Comparison of ENCODE assay signal across 1 cellular context in the genomic region with DNA sequence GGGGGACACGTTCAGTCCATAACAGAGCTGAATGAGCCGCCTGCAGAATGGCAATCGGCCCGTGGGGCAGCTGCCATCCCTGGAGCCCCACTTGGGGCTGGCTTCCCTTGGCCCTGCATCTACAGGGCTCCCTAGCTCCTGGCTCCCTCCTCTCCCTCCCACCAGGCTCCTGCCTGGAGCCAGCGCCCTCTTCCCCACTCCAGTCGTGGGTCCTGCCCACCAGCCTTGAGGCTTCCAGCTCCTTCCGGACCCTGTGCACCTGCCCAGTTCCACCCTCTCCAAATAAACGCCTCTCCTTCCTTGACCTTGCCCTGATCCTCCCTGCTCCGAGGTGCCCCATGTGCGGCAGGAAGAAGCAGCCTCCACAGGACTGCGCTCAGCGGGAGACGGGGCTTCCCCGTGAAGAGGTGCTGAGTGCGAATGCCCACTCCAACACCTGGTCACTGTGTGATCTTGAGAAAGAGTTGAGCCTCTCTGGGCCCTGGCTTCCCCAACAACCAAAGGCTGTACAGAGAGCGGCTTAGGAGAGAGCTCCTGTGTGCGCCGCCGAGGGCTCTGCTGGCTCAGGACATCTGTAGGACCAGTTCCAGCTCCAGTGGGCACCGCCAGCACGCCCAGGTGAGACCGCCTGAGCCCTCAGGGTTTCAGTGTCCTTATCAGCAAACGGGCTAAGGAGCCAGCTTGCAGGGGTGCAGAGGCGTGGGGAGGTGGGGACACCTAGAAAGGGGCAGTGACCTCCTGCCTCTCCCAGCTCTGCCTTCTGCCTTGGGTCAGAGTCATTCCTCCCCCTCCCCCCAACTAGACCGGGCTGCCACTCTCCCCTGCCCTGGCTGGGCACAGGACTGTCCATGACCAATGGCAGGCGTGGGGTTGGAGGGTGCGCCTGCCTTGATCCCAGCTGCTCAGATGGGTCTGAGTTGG.
TF ChIP-seq lines count a peak whose summit lies in the region.

No MANE protein-coding gene starts in this region.

TF ChIP-seq in HepG2, 621 proteins besides CTCF, POLR2A, EP300 and RAD21:
- peak; percentile 52; the same call in 1 of the 2 replicates for TF ChIP-seq ZNF121 (CRISPR knock-in tag; IDR thresholded peaks at IDR 0.05)
- TF ChIP-seq ZBTB38 (CRISPR knock-in tag; IDR thresholded peaks at IDR 0.05), result peak; percentile 96
- no peak for TF ChIP-seq ZNF841 (CRISPR knock-in tag; IDR thresholded peaks at IDR 0.05; ENCODE audit: borderline replicate concordance)
- TF ChIP-seq ELF3 (CRISPR knock-in tag; IDR thresholded peaks at IDR 0.05), result 0 out of 2 replicates have a peak, but pooled peaks have one; percentile 15
- peak; percentile 44; the same call in 1 of the 2 replicates for TF ChIP-seq RBFOX2 (IDR thresholded peaks at IDR 0.05; ENCODE audit: low read depth, low read length)
- TF ChIP-seq SRY (CRISPR knock-in tag; IDR thresholded peaks at IDR 0.05), result peak; percentile 63; the same call in 1 of the 2 replicates
- TF ChIP-seq, protein P1, sequence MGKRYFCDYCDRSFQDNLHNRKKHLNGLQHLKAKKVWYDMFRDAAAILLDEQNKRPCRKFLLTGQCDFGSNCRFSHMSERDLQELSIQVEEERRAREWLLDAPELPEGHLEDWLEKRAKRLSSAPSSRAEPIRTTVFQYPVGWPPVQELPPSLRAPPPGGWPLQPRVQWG (CRISPR knock-in tag; IDR thresholded peaks at IDR 0.05; ENCODE audit: borderline replicate concordance, low read depth), result no peak
- TF ChIP-seq EZH2 (conservative IDR thresholded peaks at IDR 0.05; ENCODE audit: low read depth, low read length), result no peak
- TF ChIP-seq TBX2 (CRISPR knock-in tag; IDR thresholded peaks at IDR 0.05; ENCODE audit: borderline replicate concordance), result 0 out of 2 replicates have a peak, but pooled peaks have one; percentile 16
- TF ChIP-seq ATRX (CRISPR knock-in tag; IDR thresholded peaks at IDR 0.05; ENCODE audit: borderline replicate concordance), result no peak
- peak; percentile 20; the same call in 1 of the 2 replicates for TF ChIP-seq GABPB1 (CRISPR knock-in tag; IDR thresholded peaks at IDR 0.05)
- no peak for TF ChIP-seq KDM6A (CRISPR knock-in tag; IDR thresholded peaks at IDR 0.05; ENCODE audit: low read depth)
- peak; percentile 90 for TF ChIP-seq ZSCAN25 (CRISPR knock-in tag; IDR thresholded peaks at IDR 0.05)
- peak; percentile 75 for TF ChIP-seq ZMYM3 (CRISPR knock-in tag; IDR thresholded peaks at IDR 0.05)
- TF ChIP-seq, protein P2, sequence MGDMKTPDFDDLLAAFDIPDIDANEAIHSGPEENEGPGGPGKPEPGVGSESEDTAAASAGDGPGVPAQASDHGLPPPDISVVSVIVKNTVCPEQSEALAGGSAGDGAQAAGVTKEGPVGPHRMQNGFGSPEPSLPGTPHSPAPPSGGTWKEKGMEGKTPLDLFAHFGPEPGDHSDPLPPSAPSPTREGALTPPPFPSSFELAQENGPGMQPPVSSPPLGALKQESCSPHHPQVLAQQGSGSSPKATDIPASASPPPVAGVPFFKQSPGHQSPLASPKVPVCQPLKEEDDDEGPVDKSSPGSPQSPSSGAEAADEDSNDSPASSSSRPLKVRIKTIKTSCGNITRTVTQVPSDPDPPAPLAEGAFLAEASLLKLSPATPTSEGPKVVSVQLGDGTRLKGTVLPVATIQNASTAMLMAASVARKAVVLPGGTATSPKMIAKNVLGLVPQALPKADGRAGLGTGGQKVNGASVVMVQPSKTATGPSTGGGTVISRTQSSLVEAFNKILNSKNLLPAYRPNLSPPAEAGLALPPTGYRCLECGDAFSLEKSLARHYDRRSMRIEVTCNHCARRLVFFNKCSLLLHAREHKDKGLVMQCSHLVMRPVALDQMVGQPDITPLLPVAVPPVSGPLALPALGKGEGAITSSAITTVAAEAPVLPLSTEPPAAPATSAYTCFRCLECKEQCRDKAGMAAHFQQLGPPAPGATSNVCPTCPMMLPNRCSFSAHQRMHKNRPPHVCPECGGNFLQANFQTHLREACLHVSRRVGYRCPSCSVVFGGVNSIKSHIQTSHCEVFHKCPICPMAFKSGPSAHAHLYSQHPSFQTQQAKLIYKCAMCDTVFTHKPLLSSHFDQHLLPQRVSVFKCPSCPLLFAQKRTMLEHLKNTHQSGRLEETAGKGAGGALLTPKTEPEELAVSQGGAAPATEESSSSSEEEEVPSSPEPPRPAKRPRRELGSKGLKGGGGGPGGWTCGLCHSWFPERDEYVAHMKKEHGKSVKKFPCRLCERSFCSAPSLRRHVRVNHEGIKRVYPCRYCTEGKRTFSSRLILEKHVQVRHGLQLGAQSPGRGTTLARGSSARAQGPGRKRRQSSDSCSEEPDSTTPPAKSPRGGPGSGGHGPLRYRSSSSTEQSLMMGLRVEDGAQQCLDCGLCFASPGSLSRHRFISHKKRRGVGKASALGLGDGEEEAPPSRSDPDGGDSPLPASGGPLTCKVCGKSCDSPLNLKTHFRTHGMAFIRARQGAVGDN (CRISPR knock-in tag; IDR thresholded peaks at IDR 0.05), result peak; percentile 59
- TF ChIP-seq LCORL (IDR thresholded peaks at IDR 0.05), result no peak
- 0 out of 2 replicates have a peak, but pooled peaks have one; percentile 47 for TF ChIP-seq LCORL (CRISPR knock-in tag; IDR thresholded peaks at IDR 0.05)
- TF ChIP-seq MEIS1 (CRISPR knock-in tag; IDR thresholded peaks at IDR 0.05; ENCODE audit: borderline replicate concordance), result peak; percentile 77; the same call in 1 of the 2 replicates
- 0 out of 2 replicates have a peak, but pooled peaks have one; percentile 29 for TF ChIP-seq MTA1 (CRISPR knock-in tag; IDR thresholded peaks at IDR 0.05; ENCODE audit: borderline replicate concordance)
- peak; percentile 23 for TF ChIP-seq XRCC5 (optimal IDR thresholded peaks at IDR 0.05; ENCODE audit: low read length)
- TF ChIP-seq NRL (CRISPR knock-in tag; IDR thresholded peaks at IDR 0.05; ENCODE audit: borderline replicate concordance), result 0 out of 2 replicates have a peak, but pooled peaks have one; percentile 26
- TF ChIP-seq POLR2G (IDR thresholded peaks at IDR 0.05; ENCODE audit: low read depth, low read length), result peak; percentile 50
- TF ChIP-seq, protein P3, sequence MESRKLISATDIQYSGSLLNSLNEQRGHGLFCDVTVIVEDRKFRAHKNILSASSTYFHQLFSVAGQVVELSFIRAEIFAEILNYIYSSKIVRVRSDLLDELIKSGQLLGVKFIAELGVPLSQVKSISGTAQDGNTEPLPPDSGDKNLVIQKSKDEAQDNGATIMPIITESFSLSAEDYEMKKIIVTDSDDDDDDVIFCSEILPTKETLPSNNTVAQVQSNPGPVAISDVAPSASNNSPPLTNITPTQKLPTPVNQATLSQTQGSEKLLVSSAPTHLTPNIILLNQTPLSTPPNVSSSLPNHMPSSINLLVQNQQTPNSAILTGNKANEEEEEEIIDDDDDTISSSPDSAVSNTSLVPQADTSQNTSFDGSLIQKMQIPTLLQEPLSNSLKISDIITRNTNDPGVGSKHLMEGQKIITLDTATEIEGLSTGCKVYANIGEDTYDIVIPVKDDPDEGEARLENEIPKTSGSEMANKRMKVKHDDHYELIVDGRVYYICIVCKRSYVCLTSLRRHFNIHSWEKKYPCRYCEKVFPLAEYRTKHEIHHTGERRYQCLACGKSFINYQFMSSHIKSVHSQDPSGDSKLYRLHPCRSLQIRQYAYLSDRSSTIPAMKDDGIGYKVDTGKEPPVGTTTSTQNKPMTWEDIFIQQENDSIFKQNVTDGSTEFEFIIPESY (CRISPR knock-in tag; IDR thresholded peaks at IDR 0.05), result peak; percentile 73
- peak; percentile 98 for TF ChIP-seq ZNF768 (CRISPR knock-in tag; IDR thresholded peaks at IDR 0.05)
- TF ChIP-seq HNRNPL (IDR thresholded peaks at IDR 0.05; ENCODE audit: low read depth, low read length), result peak; percentile 75
- no peak for TF ChIP-seq ZFP36 (IDR thresholded peaks at IDR 0.05; ENCODE audit: borderline replicate concordance, low read depth, low read length, partially characterized antibody)
- 0 out of 2 replicates have a peak, but pooled peaks have one; percentile 21 for TF ChIP-seq KDM3A (CRISPR knock-in tag; IDR thresholded peaks at IDR 0.05; ENCODE audit: low read depth)
- peak; percentile 70 for TF ChIP-seq AGO2 (optimal IDR thresholded peaks at IDR 0.05; ENCODE audit: low read depth, low read length)
- TF ChIP-seq, protein P4, sequence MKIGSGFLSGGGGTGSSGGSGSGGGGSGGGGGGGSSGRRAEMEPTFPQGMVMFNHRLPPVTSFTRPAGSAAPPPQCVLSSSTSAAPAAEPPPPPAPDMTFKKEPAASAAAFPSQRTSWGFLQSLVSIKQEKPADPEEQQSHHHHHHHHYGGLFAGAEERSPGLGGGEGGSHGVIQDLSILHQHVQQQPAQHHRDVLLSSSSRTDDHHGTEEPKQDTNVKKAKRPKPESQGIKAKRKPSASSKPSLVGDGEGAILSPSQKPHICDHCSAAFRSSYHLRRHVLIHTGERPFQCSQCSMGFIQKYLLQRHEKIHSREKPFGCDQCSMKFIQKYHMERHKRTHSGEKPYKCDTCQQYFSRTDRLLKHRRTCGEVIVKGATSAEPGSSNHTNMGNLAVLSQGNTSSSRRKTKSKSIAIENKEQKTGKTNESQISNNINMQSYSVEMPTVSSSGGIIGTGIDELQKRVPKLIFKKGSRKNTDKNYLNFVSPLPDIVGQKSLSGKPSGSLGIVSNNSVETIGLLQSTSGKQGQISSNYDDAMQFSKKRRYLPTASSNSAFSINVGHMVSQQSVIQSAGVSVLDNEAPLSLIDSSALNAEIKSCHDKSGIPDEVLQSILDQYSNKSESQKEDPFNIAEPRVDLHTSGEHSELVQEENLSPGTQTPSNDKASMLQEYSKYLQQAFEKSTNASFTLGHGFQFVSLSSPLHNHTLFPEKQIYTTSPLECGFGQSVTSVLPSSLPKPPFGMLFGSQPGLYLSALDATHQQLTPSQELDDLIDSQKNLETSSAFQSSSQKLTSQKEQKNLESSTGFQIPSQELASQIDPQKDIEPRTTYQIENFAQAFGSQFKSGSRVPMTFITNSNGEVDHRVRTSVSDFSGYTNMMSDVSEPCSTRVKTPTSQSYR (CRISPR knock-in tag; IDR thresholded peaks at IDR 0.05; ENCODE audit: borderline replicate concordance), result peak; percentile 29; the same call in 1 of the 2 replicates
- TF ChIP-seq, protein P5, sequence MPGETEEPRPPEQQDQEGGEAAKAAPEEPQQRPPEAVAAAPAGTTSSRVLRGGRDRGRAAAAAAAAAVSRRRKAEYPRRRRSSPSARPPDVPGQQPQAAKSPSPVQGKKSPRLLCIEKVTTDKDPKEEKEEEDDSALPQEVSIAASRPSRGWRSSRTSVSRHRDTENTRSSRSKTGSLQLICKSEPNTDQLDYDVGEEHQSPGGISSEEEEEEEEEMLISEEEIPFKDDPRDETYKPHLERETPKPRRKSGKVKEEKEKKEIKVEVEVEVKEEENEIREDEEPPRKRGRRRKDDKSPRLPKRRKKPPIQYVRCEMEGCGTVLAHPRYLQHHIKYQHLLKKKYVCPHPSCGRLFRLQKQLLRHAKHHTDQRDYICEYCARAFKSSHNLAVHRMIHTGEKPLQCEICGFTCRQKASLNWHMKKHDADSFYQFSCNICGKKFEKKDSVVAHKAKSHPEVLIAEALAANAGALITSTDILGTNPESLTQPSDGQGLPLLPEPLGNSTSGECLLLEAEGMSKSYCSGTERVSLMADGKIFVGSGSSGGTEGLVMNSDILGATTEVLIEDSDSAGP (CRISPR knock-in tag; IDR thresholded peaks at IDR 0.05; ENCODE audit: borderline replicate concordance), result 0 out of 2 replicates have a peak, but pooled peaks have one; percentile 39
- TF ChIP-seq, protein P6, sequence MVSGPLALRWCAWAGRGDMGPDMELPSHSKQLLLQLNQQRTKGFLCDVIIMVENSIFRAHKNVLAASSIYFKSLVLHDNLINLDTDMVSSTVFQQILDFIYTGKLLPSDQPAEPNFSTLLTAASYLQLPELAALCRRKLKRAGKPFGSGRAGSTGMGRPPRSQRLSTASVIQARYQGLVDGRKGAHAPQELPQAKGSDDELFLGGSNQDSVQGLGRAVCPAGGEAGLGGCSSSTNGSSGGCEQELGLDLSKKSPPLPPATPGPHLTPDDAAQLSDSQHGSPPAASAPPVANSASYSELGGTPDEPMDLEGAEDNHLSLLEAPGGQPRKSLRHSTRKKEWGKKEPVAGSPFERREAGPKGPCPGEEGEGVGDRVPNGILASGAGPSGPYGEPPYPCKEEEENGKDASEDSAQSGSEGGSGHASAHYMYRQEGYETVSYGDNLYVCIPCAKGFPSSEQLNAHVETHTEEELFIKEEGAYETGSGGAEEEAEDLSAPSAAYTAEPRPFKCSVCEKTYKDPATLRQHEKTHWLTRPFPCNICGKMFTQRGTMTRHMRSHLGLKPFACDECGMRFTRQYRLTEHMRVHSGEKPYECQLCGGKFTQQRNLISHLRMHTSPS (CRISPR knock-in tag; IDR thresholded peaks at IDR 0.05; ENCODE audit: low read depth), result peak; percentile 30
- TF ChIP-seq TBL1XR1 (IDR thresholded peaks at IDR 0.05; ENCODE audit: borderline replicate concordance, low read length, partially characterized antibody), result no peak
- TF ChIP-seq KMT2A (CRISPR knock-in tag; IDR thresholded peaks at IDR 0.05), result peak; percentile 15; the same call in 1 of the 2 replicates
- TF ChIP-seq, protein P7, sequence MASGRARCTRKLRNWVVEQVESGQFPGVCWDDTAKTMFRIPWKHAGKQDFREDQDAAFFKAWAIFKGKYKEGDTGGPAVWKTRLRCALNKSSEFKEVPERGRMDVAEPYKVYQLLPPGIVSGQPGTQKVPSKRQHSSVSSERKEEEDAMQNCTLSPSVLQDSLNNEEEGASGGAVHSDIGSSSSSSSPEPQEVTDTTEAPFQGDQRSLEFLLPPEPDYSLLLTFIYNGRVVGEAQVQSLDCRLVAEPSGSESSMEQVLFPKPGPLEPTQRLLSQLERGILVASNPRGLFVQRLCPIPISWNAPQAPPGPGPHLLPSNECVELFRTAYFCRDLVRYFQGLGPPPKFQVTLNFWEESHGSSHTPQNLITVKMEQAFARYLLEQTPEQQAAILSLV (CRISPR knock-in tag; IDR thresholded peaks at IDR 0.05; ENCODE audit: borderline replicate concordance), result peak; percentile 65; the same call in 1 of the 2 replicates
